In the genomic region with DNA sequence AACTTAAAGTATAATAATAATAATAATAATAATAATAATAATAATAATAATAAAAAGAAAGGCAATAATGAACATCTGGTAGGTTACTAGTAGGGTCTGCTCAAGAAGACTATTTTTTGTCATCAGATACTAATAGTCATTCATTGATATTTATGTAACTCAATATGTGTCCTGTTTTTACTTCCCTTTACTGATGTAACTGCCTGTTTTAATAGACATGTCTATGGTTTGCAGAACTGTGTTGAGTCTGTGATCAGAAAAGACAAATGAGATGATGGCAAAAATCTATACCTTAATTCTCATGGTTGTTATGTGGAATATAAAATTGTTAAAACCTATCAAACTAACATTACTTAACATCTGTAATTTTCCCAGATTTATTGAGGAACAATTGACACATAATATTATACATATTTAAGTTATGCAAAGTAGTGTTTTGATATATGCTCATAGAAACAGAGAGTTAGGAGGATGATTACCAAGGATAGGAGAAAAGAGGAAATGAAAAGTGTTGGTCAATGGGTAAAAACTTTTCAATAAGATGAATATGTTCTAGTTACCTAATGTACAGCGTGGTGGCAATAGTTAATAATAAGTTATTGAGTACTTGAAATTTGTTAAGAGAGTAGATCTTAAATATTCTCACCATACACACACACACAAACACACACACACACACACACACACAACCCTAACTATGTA, we compare ENCODE assay signal across 16 cellular contexts.
DNase-seq lines count a peak whose midpoint lies in the region; ATAC-seq and FAIRE-seq lines count a peak whose summit lies in the region.
"Had no signal": no experiment of that assay in that cellular context is flagged by ENCODE, and none has a peak within 500 bp of the region (broad histone marks: within the 10 kb centered on the region; RNA-seq: fewer than 3 reads in every experiment).

No MANE protein-coding gene starts in this region.

- DNase-seq in GM19239 (ENCODE audit: insufficient read length, low spot score) = no peak
- DNase-seq in COLO829 (ENCODE audit: low spot score) = no peak
- DNase-seq in RPMI8226 = no peak
- DNase-seq in KG1 (lab: John Stamatoyannopoulos, UW) = no peak
- DNase-seq: activated naive CD8-positive, alpha-beta T cell treated with anti-CD3 and anti-CD28 coated beads for 36 hours; central memory CD4-positive, alpha-beta T cell; EL; NCI-H1105; NCI-H510A; stimulated activated CD4-positive, alpha-beta T cell treated with anti-CD3 and anti-CD28 coated beads, Interleukin-12 subunit alpha, Interleukin-12 subunit beta, amount 100 ng/mL, for 4 hours; T-helper 2 cell had no signal

- no peaks in the 10 kb centered on the region for H3K27me3 Mint-ChIP-seq in stimulated activated memory B cell treated with anti-CD40 and anti-IgM and Interleukin-4, amounts not matched to agents 10 μg/mL and 1 μg/mL and 100 μg/mL, for 72 hours
- H3K27me3 Mint-ChIP-seq: activated naive CD8-positive, alpha-beta T cell treated with anti-CD3 and anti-CD28 coated beads for 36 hours had no signal

- H3K36me3 Mint-ChIP-seq in stimulated activated memory B cell treated with anti-CD40 and anti-IgM and Interleukin-4, amounts not matched to agents 10 μg/mL and 1 μg/mL and 100 μg/mL, for 72 hours = no peaks in the 10 kb centered on the region
- H3K36me3 Mint-ChIP-seq: activated naive CD8-positive, alpha-beta T cell treated with anti-CD3 and anti-CD28 coated beads for 36 hours had no signal

- H3K9me3 Mint-ChIP-seq in stimulated activated memory B cell treated with anti-CD40 and anti-IgM and Interleukin-4, amounts not matched to agents 10 μg/mL and 1 μg/mL and 100 μg/mL, for 72 hours = no peaks in the 10 kb centered on the region

- FAIRE-seq in GM19239 (lab: Jason Lieb, UNC) = peak; percentile 18
- FAIRE-seq: islet of Langerhans, RCC 7860 had no signal

- H3K4me3 Mint-ChIP-seq in stimulated activated memory B cell treated with anti-CD40 and anti-IgM and Interleukin-4, amounts not matched to agents 10 μg/mL and 1 μg/mL and 100 μg/mL, for 72 hours = no peak overlapping the region
- H3K4me3 Mint-ChIP-seq: activated naive CD8-positive, alpha-beta T cell treated with anti-CD3 and anti-CD28 coated beads for 36 hours had no signal

- no peaks in the 10 kb centered on the region for H3K4me1 Mint-ChIP-seq in stimulated activated memory B cell treated with anti-CD40 and anti-IgM and Interleukin-4, amounts not matched to agents 10 μg/mL and 1 μg/mL and 100 μg/mL, for 72 hours
- H3K4me1 Mint-ChIP-seq: activated naive CD8-positive, alpha-beta T cell treated with anti-CD3 and anti-CD28 coated beads for 36 hours had no signal

- no peak overlapping the region for H3K27ac Mint-ChIP-seq in stimulated activated memory B cell treated with anti-CD40 and anti-IgM and Interleukin-4, amounts not matched to agents 10 μg/mL and 1 μg/mL and 100 μg/mL, for 72 hours
- H3K27ac Mint-ChIP-seq: activated naive CD8-positive, alpha-beta T cell treated with anti-CD3 and anti-CD28 coated beads for 36 hours had no signal

- ATAC-seq in GM21786 (IDR thresholded peaks at IDR 0.05; ENCODE audit: unreplicated experiment) = peak; percentile 85
- peak; percentile 95 for ATAC-seq in HG03097 (IDR thresholded peaks at IDR 0.05; ENCODE audit: low FRiP score, unreplicated experiment)
- no peak for ATAC-seq in stimulated activated memory B cell treated with anti-CD40 and anti-IgM and Interleukin-4, amounts not matched to agents 10 μg/mL and 1 μg/mL and 100 μg/mL, for 72 hours
